In genomic region chr13:33168326-33168960, GRCh38 we compare ENCODE assay signal across 1 cellular context.
TF ChIP-seq lines count a peak whose summit lies in the region.

No MANE protein-coding gene starts in this region.

TF ChIP-seq in SK-N-SH, 30 proteins besides CTCF, POLR2A, EP300 and RAD21 (continued from another document):
- no peak for TF ChIP-seq PBX3 (IDR thresholded peaks at IDR 0.05)
- no peak for TF ChIP-seq ELF1 (IDR thresholded peaks at IDR 0.05)
- TF ChIP-seq TCF12 (IDR thresholded peaks at IDR 0.05): no peak
- TF ChIP-seq, protein P1, sequence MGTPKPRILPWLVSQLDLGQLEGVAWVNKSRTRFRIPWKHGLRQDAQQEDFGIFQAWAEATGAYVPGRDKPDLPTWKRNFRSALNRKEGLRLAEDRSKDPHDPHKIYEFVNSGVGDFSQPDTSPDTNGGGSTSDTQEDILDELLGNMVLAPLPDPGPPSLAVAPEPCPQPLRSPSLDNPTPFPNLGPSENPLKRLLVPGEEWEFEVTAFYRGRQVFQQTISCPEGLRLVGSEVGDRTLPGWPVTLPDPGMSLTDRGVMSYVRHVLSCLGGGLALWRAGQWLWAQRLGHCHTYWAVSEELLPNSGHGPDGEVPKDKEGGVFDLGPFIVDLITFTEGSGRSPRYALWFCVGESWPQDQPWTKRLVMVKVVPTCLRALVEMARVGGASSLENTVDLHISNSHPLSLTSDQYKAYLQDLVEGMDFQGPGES (IDR thresholded peaks at IDR 0.05; ENCODE audit: low read depth, low read length): no peak
- no peak for TF ChIP-seq JUND (IDR thresholded peaks at IDR 0.05)
- TF ChIP-seq SIN3A (IDR thresholded peaks at IDR 0.05; ENCODE audit: borderline replicate concordance, low read depth, low read length): no peak
- TF ChIP-seq NRF1 (IDR thresholded peaks at IDR 0.05; ENCODE audit: low read depth, low read length): no peak
